ENCODE assay signal across 22 cellular contexts in the genomic region with DNA sequence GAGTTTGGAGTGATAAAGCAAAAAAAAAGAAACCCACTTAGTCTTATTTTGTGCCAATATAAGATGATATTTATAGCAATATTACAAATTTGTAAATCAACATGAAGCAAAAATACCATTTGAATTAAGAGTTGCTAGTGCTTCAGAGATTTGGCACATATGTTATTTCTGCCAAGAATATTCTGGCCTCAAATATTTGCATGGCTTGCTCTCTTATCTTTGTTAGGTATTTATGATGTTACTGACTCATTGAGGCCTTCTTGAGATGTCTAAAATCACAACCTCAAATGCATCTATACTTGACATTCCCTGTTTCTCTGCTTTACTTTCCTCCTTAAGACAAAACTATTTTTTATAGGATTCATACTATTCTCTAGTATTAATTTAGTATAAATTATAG.
"Had no signal": no experiment of that assay in that cellular context is flagged by ENCODE, and none has a peak within 500 bp of the region (broad histone marks: within the 10 kb centered on the region; RNA-seq: fewer than 3 reads in every experiment).

No MANE protein-coding gene starts in this region.

- ATAC-seq: gastroesophageal sphincter; left ventricle myocardium superior; mucosa of descending colon; naive thymus-derived CD8-positive, alpha-beta T cell; sciatic nerve had no signal

- H3K27ac Mint-ChIP-seq: immature natural killer cell had no signal

- H3K36me3 Mint-ChIP-seq: immature natural killer cell had no signal

- H3K27me3 ChIP-seq: colonic mucosa, esophagus squamous epithelium, gastroesophageal sphincter, neutrophil, stomach, uterus had no signal

- H3K27me3 Mint-ChIP-seq: naive thymus-derived CD8-positive, alpha-beta T cell had no signal

- DNase-seq: colonic mucosa; dermis blood vessel endothelial cell; esophagus squamous epithelium; foreskin fibroblast; glutamatergic neuron; immature natural killer cell; kidney; left cardiac atrium; left ventricle myocardium superior; mucosa of descending colon; naive thymus-derived CD8-positive, alpha-beta T cell; stimulated activated CD4-positive, alpha-beta T cell treated with anti-CD3 and anti-CD28 coated beads, Interleukin-12 subunit alpha, Interleukin-12 subunit beta, amount 100 ng/mL, for 4 hours; stimulated activated naive CD4-positive, alpha-beta T cell; stomach; substantia nigra; uterus had no signal

- H3K4me3 Mint-ChIP-seq: immature natural killer cell; naive thymus-derived CD8-positive, alpha-beta T cell had no signal

- H3K4me3 ChIP-seq: colonic mucosa, esophagus squamous epithelium, gastroesophageal sphincter, lung, mucosa of descending colon, skin epidermis, stomach, thoracic aorta, uterus had no signal

- H3K27ac ChIP-seq: colonic mucosa, esophagus squamous epithelium, gastroesophageal sphincter, neutrophil, skin epidermis, stomach, thoracic aorta, uterus had no signal

- H3K9me3 ChIP-seq: colonic mucosa, esophagus squamous epithelium, gastroesophageal sphincter, mucosa of descending colon, neutrophil, stomach, thoracic aorta, uterus had no signal

- H3K36me3 ChIP-seq: colonic mucosa, esophagus squamous epithelium, gastroesophageal sphincter, neutrophil, stomach, thoracic aorta, uterus had no signal

- H3K4me1 Mint-ChIP-seq: immature natural killer cell had no signal

- H3K4me1 ChIP-seq: colonic mucosa, esophagus squamous epithelium, gastroesophageal sphincter, stomach, uterus had no signal
